7 cellular contexts compared by ENCODE assay signal in genomic region chr7:151008511-151009323, GRCh38. TPM values are rescaled to one million over a fixed set of nuclear protein-coding genes. Genes with fewer than 3 reads are reported as not detected.
DNase-seq lines count a peak whose midpoint lies in the region; ATAC-seq, FAIRE-seq and TF ChIP-seq lines count a peak whose summit lies in the region.
"Had no signal": no experiment of that assay in that cellular context is flagged by ENCODE, and none has a peak within 500 bp of the region (broad histone marks: within the 10 kb centered on the region; RNA-seq: fewer than 3 reads in every experiment).

No MANE protein-coding gene starts in this region.

- peaks cover 4% of the 10 kb centered on the region for H3K36me3 Mint-ChIP-seq in stimulated activated effector memory CD8-positive, alpha-beta T cell treated with anti-CD3 and anti-CD28 coated beads, Interleukin-12 subunit alpha, Interleukin-12 subunit beta, amount 100 ng/mL, for 72 hours

- peaks cover 0 to 16% of the 10 kb centered on the region in 2 donors for H3K4me1 ChIP-seq in kidney (ENCODE audit: control insufficient read depth in 1 of 2, insufficient read depth in 1 of 2, low read depth in 1 of 2, low read length in 2 of 2)

- no peaks in the 10 kb centered on the region for H3K9me3 ChIP-seq in kidney (ENCODE audit: control insufficient read depth in 1 of 2, low read length in 2 of 2)

- peak overlapping the region; percentile 79 for H3K27ac Mint-ChIP-seq in stimulated activated effector memory CD8-positive, alpha-beta T cell treated with anti-CD3 and anti-CD28 coated beads, Interleukin-12 subunit alpha, Interleukin-12 subunit beta, amount 100 ng/mL, for 72 hours

- H3K4me1 Mint-ChIP-seq in stimulated activated effector memory CD8-positive, alpha-beta T cell treated with anti-CD3 and anti-CD28 coated beads, Interleukin-12 subunit alpha, Interleukin-12 subunit beta, amount 100 ng/mL, for 72 hours = peaks cover 43% of the 10 kb centered on the region

- H3K4me3 ChIP-seq in kidney (ENCODE audit: low read length in 2 of 2) = peak overlapping the region in 1 of 2 donors; percentile 52

- H3K4me3 Mint-ChIP-seq in stimulated activated effector memory CD8-positive, alpha-beta T cell treated with anti-CD3 and anti-CD28 coated beads, Interleukin-12 subunit alpha, Interleukin-12 subunit beta, amount 100 ng/mL, for 72 hours = peak overlapping the region; percentile 69

- FAIRE-seq in kidney (lab: Jason Lieb, UNC) = no peak
- FAIRE-seq: colon had no signal

- no peaks in the 10 kb centered on the region for H3K36me3 ChIP-seq in kidney (ENCODE audit: control insufficient read depth in 1 of 2, insufficient read depth in 2 of 2, low read length in 2 of 2)

- ATAC-seq in stimulated activated effector memory CD8-positive, alpha-beta T cell treated with anti-CD3 and anti-CD28 coated beads, Interleukin-12 subunit alpha, Interleukin-12 subunit beta, amount 100 ng/mL, for 72 hours = peak; percentile 84

- peak overlapping the region in 1 of 2 donors; percentile 16 for H3K27ac ChIP-seq in kidney (ENCODE audit: low read depth in 2 of 2, low read length in 2 of 2)

- peak; percentile 46 for TF ChIP-seq CTCF in kidney (IDR thresholded peaks at IDR 0.05; ENCODE audit: borderline replicate concordance, extremely low read depth, insufficient read depth)

- DNase-seq in GM03348 (ENCODE audit: low spot score) = peak; percentile 84
- DNase-seq in HT1080 (ENCODE audit: low read depth) = peak; percentile 91
- peak; percentile 89 to 92 for DNase-seq in activated T-cell treated with anti-CD3 and anti-CD28 coated beads, Interleukin-2, amount 50 U/mL, for 48 hours
- peak; percentile 90 for DNase-seq in kidney
- DNase-seq in stimulated activated effector memory CD8-positive, alpha-beta T cell treated with anti-CD3 and anti-CD28 coated beads, Interleukin-12 subunit alpha, Interleukin-12 subunit beta, amount 100 ng/mL, for 72 hours (ENCODE audit: low spot score in 2 of 2) = peak; percentile 90 to 95
- DNase-seq in GDM1 (lab: John Stamatoyannopoulos, UW) = no peak

- intact Hi-C loops in kidney (cut with DNase I) = no loop called here

- H3K9ac ChIP-seq in kidney (ENCODE audit: low read length in 2 of 2) = no peak overlapping the region

- H3K9me3 Mint-ChIP-seq in stimulated activated effector memory CD8-positive, alpha-beta T cell treated with anti-CD3 and anti-CD28 coated beads, Interleukin-12 subunit alpha, Interleukin-12 subunit beta, amount 100 ng/mL, for 72 hours = no peaks in the 10 kb centered on the region

RNA-seq across cellular contexts. Expression of gene ATG9B, which starts 15.6 kb away (rescaled TPM):
- not detected in 2 replicates for total RNA-seq in HT1080 (2014; rRNA removed; shearing (Covaris generic))
- not detected in 2 replicates for polyA plus RNA-seq in HT1080 (2015; cell fraction: cytosol; rRNA removed)
- 0.51 and 0.62 TPM in 2 replicates for polyA plus RNA-seq in HT1080 (2015; cell fraction: nucleus; rRNA removed)
- 0.19 TPM for total RNA-seq in kidney
- polyA plus RNA-seq in kidney (ENCODE audit: insufficient read depth, low read depth, low replicate concordance) = 0.19 TPM

RNA-seq across cellular contexts. Expression of gene NOS3, which starts 17.9 kb away (rescaled TPM):
- 71.5 and 94.6 TPM in 2 replicates for total RNA-seq in HT1080 (2014; rRNA removed; shearing (Covaris generic))
- 101 and 110 TPM in 2 replicates for polyA plus RNA-seq in HT1080 (2015; cell fraction: cytosol; rRNA removed)
- polyA plus RNA-seq in HT1080 (2015; cell fraction: nucleus; rRNA removed) = 39.0 and 43.6 TPM in 2 replicates
- 51.7 TPM for total RNA-seq in kidney
- polyA plus RNA-seq in kidney (ENCODE audit: insufficient read depth, low read depth, low replicate concordance) = 9.3 TPM

RNA-seq across cellular contexts. Expression of gene ABCB8, which starts 19.5 kb away (rescaled TPM):
- 29.4 and 37.0 TPM in 2 replicates for total RNA-seq in HT1080 (2014; rRNA removed; shearing (Covaris generic))
- 24.6 and 31.6 TPM in 2 replicates for polyA plus RNA-seq in HT1080 (2015; cell fraction: cytosol; rRNA removed)
- polyA plus RNA-seq in HT1080 (2015; cell fraction: nucleus; rRNA removed) = 60.2 and 65.5 TPM in 2 replicates
- total RNA-seq in kidney = 36.0 TPM
- polyA plus RNA-seq in kidney (ENCODE audit: insufficient read depth, low read depth, low replicate concordance) = 34.3 TPM

RNA-seq across cellular contexts. Expression of gene KCNH2, which starts 30.6 kb away (rescaled TPM):
- 0.34 and 0.47 TPM in 2 replicates for total RNA-seq in HT1080 (2014; rRNA removed; shearing (Covaris generic))
- polyA plus RNA-seq in HT1080 (2015; cell fraction: cytosol; rRNA removed) = 0.03 TPM in 1 of 2 replicates, not detected in the other
- polyA plus RNA-seq in HT1080 (2015; cell fraction: nucleus; rRNA removed) = not detected in 2 replicates
- total RNA-seq in kidney = 1.3 TPM
- 1.5 TPM for polyA plus RNA-seq in kidney (ENCODE audit: insufficient read depth, low read depth, low replicate concordance)

RNA-seq across cellular contexts. Expression of gene ASIC3, which starts 39.6 kb away (rescaled TPM):
- 0.45 TPM in 1 of 2 replicates, not detected in the other for total RNA-seq in HT1080 (2014; rRNA removed; shearing (Covaris generic))
- polyA plus RNA-seq in HT1080 (2015; cell fraction: cytosol; rRNA removed) = 0.28 and 2.1 TPM in 2 replicates
- 9.4 and 12.3 TPM in 2 replicates for polyA plus RNA-seq in HT1080 (2015; cell fraction: nucleus; rRNA removed)
- 1.9 TPM for total RNA-seq in kidney
- polyA plus RNA-seq in kidney (ENCODE audit: insufficient read depth, low read depth, low replicate concordance) = 3.1 TPM
